In the genomic region with DNA sequence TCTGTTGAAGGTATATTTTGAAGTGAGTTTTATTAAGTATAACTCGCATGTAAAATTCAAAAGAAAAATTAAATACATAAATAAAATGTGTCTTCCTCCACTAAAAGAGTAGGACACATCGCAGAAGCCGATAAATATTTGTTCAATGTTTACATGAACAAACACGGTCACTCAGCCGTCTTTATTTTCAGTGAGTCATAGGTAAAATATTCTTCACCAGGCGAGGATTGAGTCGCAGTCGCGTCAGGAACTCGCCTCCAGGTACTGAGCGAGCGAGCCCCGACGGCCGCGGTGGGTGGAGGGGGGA, we compare ENCODE assay signal across 1 cellular context.
TF ChIP-seq lines count a peak whose summit lies in the region.

No MANE protein-coding gene starts in this region.

TF ChIP-seq in K562, 482 proteins besides CTCF, POLR2A, EP300 and RAD21:
- TF ChIP-seq SMARCC2 (IDR thresholded peaks at IDR 0.05; ENCODE audit: low read depth) (peak; percentile 49; the same call in 1 of the 2 replicates), TAF1 (IDR thresholded peaks at IDR 0.05; ENCODE audit: control insufficient read depth, extremely low read depth, insufficient read depth, low read length, severe bottlenecking) (peak; percentile 58), KLF16 (IDR thresholded peaks at IDR 0.05) (no peak), ZNF431 (CRISPR knock-in tag; IDR thresholded peaks at IDR 0.05) (no peak), FOSL1 (tag; conservative IDR thresholded peaks at IDR 0.05) (peak; percentile 85), JUN (IDR thresholded peaks at IDR 0.05; ENCODE audit: borderline replicate concordance, low read depth, low read length) (0 out of 2 replicates have a peak, but pooled peaks have one; percentile 30), JUN (CRISPR knock-in tag; IDR thresholded peaks at IDR 0.05; ENCODE audit: borderline replicate concordance) (no peak), SMARCE1 (IDR thresholded peaks at IDR 0.05) (0 out of 2 replicates have a peak, but pooled peaks have one; percentile 48), EGR1 (conservative IDR thresholded peaks at IDR 0.05) (peak; percentile 81), UBTF (IDR thresholded peaks at IDR 0.05; ENCODE audit: borderline replicate concordance in 1 of 2, low read depth in 2 of 2, low read length in 2 of 2) (no peak), GTF2E2 (tag; IDR thresholded peaks at IDR 0.05) (0 out of 2 replicates have a peak, but pooled peaks have one; percentile 0), ATF3 (IDR thresholded peaks at IDR 0.05) (peak; percentile 79), ATF3 (CRISPR knock-in tag; conservative IDR thresholded peaks at IDR 0.05) (no peak), ZEB2 (IDR thresholded peaks at IDR 0.05) (0 out of 2 replicates have a peak, but pooled peaks have one; percentile 19), SMARCA4 (IDR thresholded peaks at IDR 0.05) (peak; percentile 72; the same call in 1 of the 2 replicates), NFIC (IDR thresholded peaks at IDR 0.05) (peak; percentile 13; the same call in 1 of the 2 replicates), JUND (IDR thresholded peaks at IDR 0.05; ENCODE audit: borderline replicate concordance, low read depth, low read length) (peak; percentile 75), JUND (tag; IDR thresholded peaks at IDR 0.05; ENCODE audit: borderline replicate concordance, low read depth, low read length) (peak; percentile 53; the same call in 1 of the 3 replicates), NCOA6 (IDR thresholded peaks at IDR 0.05) (peak; percentile 73), RBFOX2 (IDR thresholded peaks at IDR 0.05; ENCODE audit: low read depth, low read length) (no peak), TEAD4 (IDR thresholded peaks at IDR 0.05; ENCODE audit: low read length) (peak; percentile 20; the same call in 1 of the 2 replicates), TEAD4 (CRISPR knock-in tag; IDR thresholded peaks at IDR 0.05; ENCODE audit: borderline replicate concordance) (no peak), NCOR1 (IDR thresholded peaks at IDR 0.05) (0 out of 2 replicates have a peak, but pooled peaks have one; percentile 11), ZNF830 (CRISPR knock-in tag; IDR thresholded peaks at IDR 0.05) (no peak), RBM34 (IDR thresholded peaks at IDR 0.05; ENCODE audit: borderline replicate concordance, insufficient read depth, low read length) (no peak), ZNF707 (CRISPR knock-in tag; conservative IDR thresholded peaks at IDR 0.05) (no peak), DPF2 (IDR thresholded peaks at IDR 0.05) (peak; percentile 65), ARID1B (IDR thresholded peaks at IDR 0.05) (peak; percentile 31), ZNF740 (CRISPR knock-in tag; IDR thresholded peaks at IDR 0.05) (no peak), ZNF740 (tag; IDR thresholded peaks at IDR 0.05) (peak in 1 of 2 experiments; percentile 74; a peak in 2 of 4 replicates)
